Comparison of ENCODE assay signal across 3 cellular contexts in genomic region chr10:30773501-30773900, GRCh38.
TF ChIP-seq lines count a peak whose summit lies in the region.

No MANE protein-coding gene starts in this region.

TF ChIP-seq in HepG2, 621 proteins besides CTCF, POLR2A, EP300 and RAD21 (continues in another document):
- TF ChIP-seq AGO1 (IDR thresholded peaks at IDR 0.05; ENCODE audit: low read depth, low read length, poor library complexity, severe bottlenecking) (no peak), ZNF354B (CRISPR knock-in tag; IDR thresholded peaks at IDR 0.05) (no peak), NBN (conservative IDR thresholded peaks at IDR 0.05) (0 out of 2 replicates have a peak, but pooled peaks have one; percentile 6), ZNF468 (CRISPR knock-in tag; IDR thresholded peaks at IDR 0.05) (no peak), ZNF282 (IDR thresholded peaks at IDR 0.05; ENCODE audit: partially characterized antibody) (peak; percentile 73), ZNF891 (CRISPR knock-in tag; IDR thresholded peaks at IDR 0.05) (no peak), ATM (IDR thresholded peaks at IDR 0.05; ENCODE audit: borderline replicate concordance) (peak; percentile 25; the same call in 1 of the 2 replicates), FOXJ3 (CRISPR knock-in tag; IDR thresholded peaks at IDR 0.05; ENCODE audit: borderline replicate concordance) (no peak), SMAD1 (CRISPR knock-in tag; IDR thresholded peaks at IDR 0.05; ENCODE audit: borderline replicate concordance, low read depth) (no peak), HOXA9 (CRISPR knock-in tag; IDR thresholded peaks at IDR 0.05; ENCODE audit: borderline replicate concordance) (no peak), NR2C2 (CRISPR knock-in tag; IDR thresholded peaks at IDR 0.05; ENCODE audit: borderline replicate concordance) (no peak), FOXP1 (IDR thresholded peaks at IDR 0.05) (0 out of 2 replicates have a peak, but pooled peaks have one; percentile 6), FOXP1 (CRISPR knock-in tag; IDR thresholded peaks at IDR 0.05) (no peak), ZKSCAN8 (CRISPR knock-in tag; IDR thresholded peaks at IDR 0.05; ENCODE audit: borderline replicate concordance) (no peak), RXRA (CRISPR knock-in tag; IDR thresholded peaks at IDR 0.05) (no peak), ZNF230 (CRISPR knock-in tag; IDR thresholded peaks at IDR 0.05) (no peak), CAMTA2 (CRISPR knock-in tag; IDR thresholded peaks at IDR 0.05; ENCODE audit: borderline replicate concordance) (no peak)
- TF ChIP-seq, protein P1, sequence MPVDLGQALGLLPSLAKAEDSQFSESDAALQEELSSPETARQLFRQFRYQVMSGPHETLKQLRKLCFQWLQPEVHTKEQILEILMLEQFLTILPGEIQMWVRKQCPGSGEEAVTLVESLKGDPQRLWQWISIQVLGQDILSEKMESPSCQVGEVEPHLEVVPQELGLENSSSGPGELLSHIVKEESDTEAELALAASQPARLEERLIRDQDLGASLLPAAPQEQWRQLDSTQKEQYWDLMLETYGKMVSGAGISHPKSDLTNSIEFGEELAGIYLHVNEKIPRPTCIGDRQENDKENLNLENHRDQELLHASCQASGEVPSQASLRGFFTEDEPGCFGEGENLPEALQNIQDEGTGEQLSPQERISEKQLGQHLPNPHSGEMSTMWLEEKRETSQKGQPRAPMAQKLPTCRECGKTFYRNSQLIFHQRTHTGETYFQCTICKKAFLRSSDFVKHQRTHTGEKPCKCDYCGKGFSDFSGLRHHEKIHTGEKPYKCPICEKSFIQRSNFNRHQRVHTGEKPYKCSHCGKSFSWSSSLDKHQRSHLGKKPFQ (CRISPR knock-in tag; IDR thresholded peaks at IDR 0.05; ENCODE audit: insufficient replicate concordance), result no peak
- TF ChIP-seq, protein P2, sequence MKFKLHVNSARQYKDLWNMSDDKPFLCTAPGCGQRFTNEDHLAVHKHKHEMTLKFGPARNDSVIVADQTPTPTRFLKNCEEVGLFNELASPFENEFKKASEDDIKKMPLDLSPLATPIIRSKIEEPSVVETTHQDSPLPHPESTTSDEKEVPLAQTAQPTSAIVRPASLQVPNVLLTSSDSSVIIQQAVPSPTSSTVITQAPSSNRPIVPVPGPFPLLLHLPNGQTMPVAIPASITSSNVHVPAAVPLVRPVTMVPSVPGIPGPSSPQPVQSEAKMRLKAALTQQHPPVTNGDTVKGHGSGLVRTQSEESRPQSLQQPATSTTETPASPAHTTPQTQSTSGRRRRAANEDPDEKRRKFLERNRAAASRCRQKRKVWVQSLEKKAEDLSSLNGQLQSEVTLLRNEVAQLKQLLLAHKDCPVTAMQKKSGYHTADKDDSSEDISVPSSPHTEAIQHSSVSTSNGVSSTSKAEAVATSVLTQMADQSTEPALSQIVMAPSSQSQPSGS (CRISPR knock-in tag; IDR thresholded peaks at IDR 0.05), result no peak
- TF ChIP-seq, protein P3, sequence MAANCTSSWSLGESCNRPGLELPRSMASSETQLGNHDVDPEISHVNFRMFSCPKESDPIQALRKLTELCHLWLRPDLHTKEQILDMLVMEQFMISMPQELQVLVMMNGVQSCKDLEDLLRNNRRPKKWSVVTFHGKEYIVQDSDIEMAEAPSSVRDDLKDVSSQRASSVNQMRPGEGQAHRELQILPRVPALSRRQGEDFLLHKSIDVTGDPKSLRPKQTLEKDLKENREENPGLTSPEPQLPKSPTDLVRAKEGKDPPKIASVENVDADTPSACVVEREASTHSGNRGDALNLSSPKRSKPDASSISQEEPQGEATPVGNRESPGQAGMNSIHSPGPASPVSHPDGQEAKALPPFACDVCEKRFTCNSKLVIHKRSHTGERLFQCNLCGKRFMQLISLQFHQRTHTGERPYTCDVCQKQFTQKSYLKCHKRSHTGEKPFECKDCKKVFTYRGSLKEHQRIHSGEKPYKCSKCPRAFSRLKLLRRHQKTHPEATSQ (CRISPR knock-in tag; IDR thresholded peaks at IDR 0.05; ENCODE audit: borderline replicate concordance), result no peak

TF ChIP-seq in IMR-90, 13 proteins besides CTCF, POLR2A, EP300 and RAD21:
- TF ChIP-seq SMC3 (IDR thresholded peaks at IDR 0.05; ENCODE audit: low read depth, low read length), result no peak
- no peak for TF ChIP-seq RCOR1 (IDR thresholded peaks at IDR 0.05; ENCODE audit: insufficient replicate concordance, low read length)
- TF ChIP-seq RFX5 (IDR thresholded peaks at IDR 0.05; ENCODE audit: low read depth, low read length), result no peak
- TF ChIP-seq MAFK (IDR thresholded peaks at IDR 0.05; ENCODE audit: low read depth, low read length), result no peak
- no peak for TF ChIP-seq ELK1 (IDR thresholded peaks at IDR 0.05; ENCODE audit: borderline replicate concordance, low read depth, low read length)
- TF ChIP-seq FOS (IDR thresholded peaks at IDR 0.05; ENCODE audit: low read depth, low read length), result no peak
- TF ChIP-seq MAZ (IDR thresholded peaks at IDR 0.05; ENCODE audit: borderline replicate concordance, low read depth, low read length), result no peak
- TF ChIP-seq BHLHE40 (IDR thresholded peaks at IDR 0.05; ENCODE audit: low read depth, low read length), result no peak
- TF ChIP-seq MXI1 (IDR thresholded peaks at IDR 0.05; ENCODE audit: borderline replicate concordance, low read depth, low read length), result no peak
- TF ChIP-seq NFE2L2 (IDR thresholded peaks at IDR 0.05; ENCODE audit: low read depth, low read length), result no peak
- TF ChIP-seq, protein P4, sequence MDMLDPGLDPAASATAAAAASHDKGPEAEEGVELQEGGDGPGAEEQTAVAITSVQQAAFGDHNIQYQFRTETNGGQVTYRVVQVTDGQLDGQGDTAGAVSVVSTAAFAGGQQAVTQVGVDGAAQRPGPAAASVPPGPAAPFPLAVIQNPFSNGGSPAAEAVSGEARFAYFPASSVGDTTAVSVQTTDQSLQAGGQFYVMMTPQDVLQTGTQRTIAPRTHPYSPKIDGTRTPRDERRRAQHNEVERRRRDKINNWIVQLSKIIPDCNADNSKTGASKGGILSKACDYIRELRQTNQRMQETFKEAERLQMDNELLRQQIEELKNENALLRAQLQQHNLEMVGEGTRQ (IDR thresholded peaks at IDR 0.05; ENCODE audit: low read depth, low read length), result no peak
- TF ChIP-seq CHD1 (IDR thresholded peaks at IDR 0.05; ENCODE audit: low read depth, low read length), result no peak
- no peak for TF ChIP-seq CEBPB (IDR thresholded peaks at IDR 0.05; ENCODE audit: low read depth, low read length)

TF ChIP-seq in GM23338, 12 proteins besides CTCF, POLR2A, EP300 and RAD21:
- no peak for TF ChIP-seq STAT1 (IDR thresholded peaks at IDR 0.05; ENCODE audit: unreplicated experiment)
- TF ChIP-seq, protein P5, sequence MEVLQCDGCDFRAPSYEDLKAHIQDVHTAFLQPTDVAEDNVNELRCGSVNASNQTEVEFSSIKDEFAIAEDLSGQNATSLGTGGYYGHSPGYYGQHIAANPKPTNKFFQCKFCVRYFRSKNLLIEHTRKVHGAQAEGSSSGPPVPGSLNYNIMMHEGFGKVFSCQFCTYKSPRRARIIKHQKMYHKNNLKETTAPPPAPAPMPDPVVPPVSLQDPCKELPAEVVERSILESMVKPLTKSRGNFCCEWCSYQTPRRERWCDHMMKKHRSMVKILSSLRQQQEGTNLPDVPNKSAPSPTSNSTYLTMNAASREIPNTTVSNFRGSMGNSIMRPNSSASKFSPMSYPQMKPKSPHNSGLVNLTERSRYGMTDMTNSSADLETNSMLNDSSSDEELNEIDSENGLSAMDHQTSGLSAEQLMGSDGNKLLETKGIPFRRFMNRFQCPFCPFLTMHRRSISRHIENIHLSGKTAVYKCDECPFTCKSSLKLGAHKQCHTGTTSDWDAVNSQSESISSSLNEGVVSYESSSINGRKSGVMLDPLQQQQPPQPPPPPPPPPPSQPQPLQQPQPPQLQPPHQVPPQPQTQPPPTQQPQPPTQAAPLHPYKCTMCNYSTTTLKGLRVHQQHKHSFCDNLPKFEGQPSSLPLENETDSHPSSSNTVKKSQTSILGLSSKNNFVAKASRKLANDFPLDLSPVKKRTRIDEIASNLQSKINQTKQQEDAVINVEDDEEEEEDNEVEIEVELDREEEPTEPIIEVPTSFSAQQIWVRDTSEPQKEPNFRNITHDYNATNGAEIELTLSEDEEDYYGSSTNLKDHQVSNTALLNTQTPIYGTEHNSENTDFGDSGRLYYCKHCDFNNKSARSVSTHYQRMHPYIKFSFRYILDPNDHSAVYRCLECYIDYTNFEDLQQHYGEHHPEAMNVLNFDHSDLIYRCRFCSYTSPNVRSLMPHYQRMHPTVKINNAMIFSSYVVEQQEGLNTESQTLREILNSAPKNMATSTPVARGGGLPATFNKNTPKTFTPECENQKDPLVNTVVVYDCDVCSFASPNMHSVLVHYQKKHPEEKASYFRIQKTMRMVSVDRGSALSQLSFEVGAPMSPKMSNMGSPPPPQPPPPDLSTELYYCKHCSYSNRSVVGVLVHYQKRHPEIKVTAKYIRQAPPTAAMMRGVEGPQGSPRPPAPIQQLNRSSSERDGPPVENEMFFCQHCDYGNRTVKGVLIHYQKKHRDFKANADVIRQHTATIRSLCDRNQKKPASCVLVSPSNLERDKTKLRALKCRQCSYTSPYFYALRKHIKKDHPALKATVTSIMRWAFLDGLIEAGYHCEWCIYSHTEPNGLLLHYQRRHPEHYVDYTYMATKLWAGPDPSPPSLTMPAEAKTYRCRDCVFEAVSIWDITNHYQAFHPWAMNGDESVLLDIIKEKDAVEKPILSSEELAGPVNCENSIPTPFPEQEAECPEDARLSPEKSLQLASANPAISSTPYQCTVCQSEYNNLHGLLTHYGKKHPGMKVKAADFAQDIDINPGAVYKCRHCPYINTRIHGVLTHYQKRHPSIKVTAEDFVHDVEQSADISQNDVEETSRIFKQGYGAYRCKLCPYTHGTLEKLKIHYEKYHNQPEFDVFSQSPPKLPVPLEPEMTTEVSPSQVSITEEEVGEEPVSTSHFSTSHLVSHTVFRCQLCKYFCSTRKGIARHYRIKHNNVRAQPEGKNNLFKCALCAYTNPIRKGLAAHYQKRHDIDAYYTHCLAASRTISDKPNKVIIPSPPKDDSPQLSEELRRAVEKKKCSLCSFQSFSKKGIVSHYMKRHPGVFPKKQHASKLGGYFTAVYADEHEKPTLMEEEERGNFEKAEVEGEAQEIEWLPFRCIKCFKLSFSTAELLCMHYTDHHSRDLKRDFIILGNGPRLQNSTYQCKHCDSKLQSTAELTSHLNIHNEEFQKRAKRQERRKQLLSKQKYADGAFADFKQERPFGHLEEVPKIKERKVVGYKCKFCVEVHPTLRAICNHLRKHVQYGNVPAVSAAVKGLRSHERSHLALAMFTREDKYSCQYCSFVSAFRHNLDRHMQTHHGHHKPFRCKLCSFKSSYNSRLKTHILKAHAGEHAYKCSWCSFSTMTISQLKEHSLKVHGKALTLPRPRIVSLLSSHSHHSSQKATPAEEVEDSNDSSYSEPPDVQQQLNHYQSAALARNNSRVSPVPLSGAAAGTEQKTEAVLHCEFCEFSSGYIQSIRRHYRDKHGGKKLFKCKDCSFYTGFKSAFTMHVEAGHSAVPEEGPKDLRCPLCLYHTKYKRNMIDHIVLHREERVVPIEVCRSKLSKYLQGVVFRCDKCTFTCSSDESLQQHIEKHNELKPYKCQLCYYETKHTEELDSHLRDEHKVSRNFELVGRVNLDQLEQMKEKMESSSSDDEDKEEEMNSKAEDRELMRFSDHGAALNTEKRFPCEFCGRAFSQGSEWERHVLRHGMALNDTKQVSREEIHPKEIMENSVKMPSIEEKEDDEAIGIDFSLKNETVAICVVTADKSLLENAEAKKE (CRISPR knock-in tag; IDR thresholded peaks at IDR 0.05), result no peak
